13 cellular contexts compared by ENCODE assay signal in the genomic region with DNA sequence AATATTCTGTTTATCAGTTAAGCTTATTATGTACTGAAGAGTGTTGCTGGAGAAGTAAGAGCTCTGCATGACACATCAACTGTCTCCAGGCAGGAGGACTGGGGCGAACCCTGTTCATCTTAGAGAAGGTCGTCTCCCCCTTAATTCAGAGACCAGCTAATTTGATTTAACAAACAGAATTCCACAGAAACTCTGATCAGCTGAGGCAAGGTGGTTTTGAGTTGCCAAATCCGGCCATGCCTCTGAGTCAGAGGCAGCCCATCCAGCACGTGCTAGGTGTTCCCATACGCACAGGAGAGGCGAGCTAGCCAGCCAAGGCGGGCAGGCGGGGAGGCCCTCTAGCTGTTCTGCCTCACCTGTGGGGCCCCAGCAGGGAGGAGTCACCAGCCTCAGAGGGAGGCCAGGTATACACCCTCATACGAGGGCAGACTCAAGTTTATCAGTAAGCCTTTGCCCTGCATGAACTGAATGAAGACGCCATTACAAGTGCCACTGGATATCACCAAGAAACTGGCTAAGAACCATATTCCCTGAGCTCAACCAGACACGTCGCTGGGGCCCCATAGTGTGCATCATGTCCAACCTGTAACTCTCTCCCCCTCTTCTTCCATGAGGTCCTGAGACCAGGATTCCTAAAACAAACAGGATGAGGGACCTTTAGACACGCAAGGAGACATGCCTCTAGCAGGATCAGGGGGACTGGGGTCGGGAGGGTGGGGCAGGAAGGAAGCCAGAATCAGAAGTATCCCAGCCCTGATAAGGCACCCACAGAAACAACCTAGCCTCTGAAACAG. TPM values are rescaled to one million over a fixed set of nuclear protein-coding genes. Genes with fewer than 3 reads are reported as not detected.
DNase-seq lines count a peak whose midpoint lies in the region; ATAC-seq, FAIRE-seq and TF ChIP-seq lines count a peak whose summit lies in the region.
"Had no signal": no experiment of that assay in that cellular context is flagged by ENCODE, and none has a peak within 500 bp of the region (broad histone marks: within the 10 kb centered on the region; RNA-seq: fewer than 3 reads in every experiment).

No MANE protein-coding gene starts in this region.

- POLR2A ChIA-PET in RWPE1 (lab: Yijun Ruan, JAX; ENCODE audit: low non-redundant PET): interaction anchor here (0.7 to 1.1 kb wide), 3 partner anchors 109 to 225 kb away, joined by 3 to 6 read pairs (median 6); a partner anchor contains a TSS

- no peaks in the 10 kb centered on the region for H3K27me3 ChIP-seq in ascending aorta
- H3K27me3 ChIP-seq in trophoblast cell (ENCODE audit: insufficient read depth, low read length): no peaks in the 10 kb centered on the region

- no peak overlapping the region for H4K8ac ChIP-seq in trophoblast cell (ENCODE audit: low read depth, low read length)

- H2BK5ac ChIP-seq in trophoblast cell (ENCODE audit: low read depth, low read length, poor library complexity): no peak overlapping the region

- H3K4me2 ChIP-seq in trophoblast cell (ENCODE audit: low read length): no peak overlapping the region

- CTCF ChIA-PET in RWPE1 (lab: Yijun Ruan, JAX): interaction anchor here (0.7 to 1.2 kb wide), 3 partner anchors 11 to 213 kb away, joined by 3 to 7 read pairs (median 3); no protein-coding TSS in a partner anchor

- no peak overlapping the region for H2AK5ac ChIP-seq in trophoblast cell (ENCODE audit: low read length)

- no peak overlapping the region for H3K4me3 ChIP-seq in ascending aorta
- H3K4me3 ChIP-seq in trophoblast cell (ENCODE audit: low read depth, low read length): peak overlapping the region; percentile 14

- no peak overlapping the region for H3K4ac ChIP-seq in trophoblast cell (ENCODE audit: low read depth, low read length)

- DNase-seq in GM12891 (ENCODE audit: insufficient read length, low spot score): no peak
- no peak for DNase-seq in RWPE1 (ENCODE audit: low spot score)
- DNase-seq in ascending aorta (ENCODE audit: low spot score in 2 of 2): no peak
- DNase-seq in trophoblast cell: peak in 1 of 2 donors; percentile 34
- DNase-seq in sciatic nerve (ENCODE audit: low spot score): no peak
- no peak for DNase-seq in NCI-H345 treated with DMSO at 0.1 percent for 48 hours (lab: John Stamatoyannopoulos, UW; ENCODE audit: unreplicated experiment)
- no peak for DNase-seq in NCI-H226
- DNase-seq: DND-41, immature natural killer cell, NCI-H187 treated with DMSO at 0.1 percent for 48 hours, retina, SHP77 treated with DMSO at 0.1 percent for 48 hours had no signal

- H3K36me3 ChIP-seq in ascending aorta (peaks cover 53 to 87% of the 10 kb centered on the region in 2 donors), trophoblast cell (ENCODE audit: control insufficient read depth in 1 of 2, insufficient read depth in 2 of 2, low read length in 2 of 2) (peaks cover 9 to 16% of the 10 kb centered on the region in 2 experiments)

- H3K79me1 ChIP-seq in trophoblast cell (ENCODE audit: low read length): no peaks in the 10 kb centered on the region

- H2BK12ac ChIP-seq in trophoblast cell (ENCODE audit: low read length): no peak overlapping the region

- H3K14ac ChIP-seq in trophoblast cell (ENCODE audit: low read length): no peak overlapping the region

- H3K9ac ChIP-seq in trophoblast cell (ENCODE audit: low read length): no peak overlapping the region

- no peak overlapping the region for H3K23ac ChIP-seq in trophoblast cell (ENCODE audit: low read length)

- TF ChIP-seq CTCF in RWPE1 (conservative IDR thresholded peaks at IDR 0.05; ENCODE audit: low read depth): no peak
- no peak for TF ChIP-seq CTCF in ascending aorta (IDR thresholded peaks at IDR 0.05)

- H2AFZ ChIP-seq in trophoblast cell (ENCODE audit: insufficient read depth, low read length, poor library complexity): no peak overlapping the region

- H4K12ac ChIP-seq in trophoblast cell (ENCODE audit: low read depth, low read length): no peak overlapping the region

- FAIRE-seq in GM12891 (lab: Jason Lieb, UNC): no peak

- ATAC-seq in sciatic nerve (no peak), GM18498 (IDR thresholded peaks at IDR 0.05; ENCODE audit: unreplicated experiment) (no peak)

- H2BK120ac ChIP-seq in trophoblast cell (ENCODE audit: insufficient read depth, low read length, poor library complexity): no peak overlapping the region

- intact Hi-C loops in ascending aorta (cut with DNase I) (loop anchor here (2.0 kb wide), 1 partner anchor 75 kb away; a partner anchor contains a TSS), sciatic nerve (cut with DNase I) (no loop called here)

- no CpG with 5 or more reads among the region's 14 CpGs for WGBS in trophoblast cell (ENCODE audit: extremely low coverage, insufficient coverage, insufficient read length)

- H3K4me1 ChIP-seq in ascending aorta: peaks cover 0 to 17% of the 10 kb centered on the region in 2 donors
- peaks cover 11 to 18% of the 10 kb centered on the region in 2 experiments for H3K4me1 ChIP-seq in trophoblast cell (ENCODE audit: control insufficient read depth in 1 of 2, insufficient read depth in 2 of 2, low read length in 2 of 2)

- H3K9me3 ChIP-seq in ascending aorta (no peaks in the 10 kb centered on the region), trophoblast cell (ENCODE audit: insufficient read depth, low read depth, low read length) (peaks cover 2% of the 10 kb centered on the region)

- peak overlapping the region; percentile 37 for H3K27ac ChIP-seq in RWPE1
- H3K27ac ChIP-seq in ascending aorta: peak overlapping the region; percentile 16 to 38
- no peak overlapping the region for H3K27ac ChIP-seq in trophoblast cell (ENCODE audit: low read depth, low read length)

- TF ChIP-seq POLR2A in GM12891 (IDR thresholded peaks at IDR 0.05; ENCODE audit: low read depth, low read length): peak; percentile 20; the same call in 1 of the 2 replicates

- H3K79me2 ChIP-seq in trophoblast cell (ENCODE audit: control insufficient read depth, insufficient read depth, low read length, poor library complexity): no peaks in the 10 kb centered on the region

- no peak overlapping the region for H3K18ac ChIP-seq in trophoblast cell (ENCODE audit: low read length)

- no peak overlapping the region for H4K91ac ChIP-seq in trophoblast cell (ENCODE audit: low read depth, low read length)

TF ChIP-seq in GM12891, 5 proteins besides CTCF, POLR2A, EP300 and RAD21:
- TF ChIP-seq POLR2AphosphoS5 (IDR thresholded peaks at IDR 0.05; ENCODE audit: low read depth, low read length) (no peak), PAX5 (IDR thresholded peaks at IDR 0.05; ENCODE audit: insufficient read depth, low read length, severe bottlenecking) (no peak), SPI1 (IDR thresholded peaks at IDR 0.05; ENCODE audit: low read depth, low read length) (no peak), POU2F2 (IDR thresholded peaks at IDR 0.05; ENCODE audit: low read depth, low read length) (no peak), TAF1 (IDR thresholded peaks at IDR 0.05; ENCODE audit: low read depth, low read length) (no peak)
TF ChIP-seq in GM12891: peak in this region for 0.

RNA-seq across cellular contexts. Expression of a gene that starts 25.7 kb away (rescaled TPM):
- polyA plus RNA-seq in GM12891 (2012; ENCODE audit: low read depth, missing spikeins): 50.2 TPM
- 105 TPM for total RNA-seq in ascending aorta
- 0.60 and 0.82 TPM in 2 replicates for polyA plus RNA-seq in trophoblast cell (2013)
- total RNA-seq in sciatic nerve: 55.6 TPM

RNA-seq across cellular contexts. Expression of a gene that starts 37.8 kb away (rescaled TPM):
- 37.3 TPM for polyA plus RNA-seq in GM12891 (2012; ENCODE audit: low read depth, missing spikeins)
- total RNA-seq in ascending aorta (80.6 TPM), sciatic nerve (90.8 TPM)
- 16.0 and 18.3 TPM in 2 replicates for polyA plus RNA-seq in trophoblast cell (2013)
